13 cellular contexts compared by ENCODE assay signal in genomic region chr4:42401171-42401570, GRCh38. TPM values are rescaled to one million over a fixed set of nuclear protein-coding genes. Genes with fewer than 3 reads are reported as not detected.
DNase-seq lines count a peak whose midpoint lies in the region; ATAC-seq, FAIRE-seq and TF ChIP-seq lines count a peak whose summit lies in the region.
"Had no signal": no experiment of that assay in that cellular context is flagged by ENCODE, and none has a peak within 500 bp of the region (broad histone marks: within the 10 kb centered on the region; RNA-seq: fewer than 3 reads in every experiment).

No MANE protein-coding gene starts in this region.

- H3K9me3 ChIP-seq in left ventricle myocardium inferior (replicated peaks) (no peaks in the 10 kb centered on the region), heart left ventricle (no peaks in the 10 kb centered on the region), OCI-LY7 (ENCODE audit: low read length) (no peaks in the 10 kb centered on the region)

- 74 to 94% (median 83%) methylated on average over 9 of the region's 9 CpGs for WGBS in heart left ventricle, 4 donors

- peaks cover 8% of the 10 kb centered on the region for H3K36me3 ChIP-seq in left ventricle myocardium inferior
- no peaks in the 10 kb centered on the region for H3K36me3 ChIP-seq in heart left ventricle
- peaks cover 5% of the 10 kb centered on the region; the same call in 1 of the 2 replicates for H3K36me3 ChIP-seq in OCI-LY7 (ENCODE audit: insufficient read depth, low read length)

- H2AFZ ChIP-seq in OCI-LY7 (ENCODE audit: low read length) = no peak overlapping the region

- no peaks in the 10 kb centered on the region for H3K79me2 ChIP-seq in OCI-LY7 (ENCODE audit: insufficient read depth, low read depth, low read length)

- CTCF ChIA-PET in OCI-LY7 (lab: Charles Lee; ENCODE audit: unreplicated experiment) = no interaction called here

- POLR2A ChIA-PET in OCI-LY7 (lab: Charles Lee) = interaction anchor here (1.2 kb wide), 1 partner anchor 15 kb away, joined by 3 read pairs; no protein-coding TSS in a partner anchor

- TF ChIP-seq CTCF in left ventricle myocardium inferior (IDR thresholded peaks at IDR 0.05; ENCODE audit: borderline replicate concordance) (peak; percentile 14), heart left ventricle (IDR thresholded peaks at IDR 0.05) (peak in 1 of 12 donors; percentile 18), OCI-LY7 (conservative IDR thresholded peaks at IDR 0.05; ENCODE audit: low read length) (peak; percentile 51; the same call in 1 of the 2 replicates), epithelial cell of esophagus (IDR thresholded peaks at IDR 0.05; ENCODE audit: insufficient read depth, low read depth, low read length, missing control alignments) (peak; percentile 43)

- no peaks in the 10 kb centered on the region for H4K20me1 ChIP-seq in OCI-LY7 (ENCODE audit: insufficient read depth, low read length)

- H3K27me3 ChIP-seq in left ventricle myocardium inferior (ENCODE audit: low read depth) (peaks cover 37% of the 10 kb centered on the region), heart left ventricle (peaks cover 0 to 59% (median 13%) of the 10 kb centered on the region in 9 donors)

- BruUV-seq in OCI-LY7 (replicated peaks; lab: Mats Ljungman, UMichigan) = no TSS peak

- H3K9me2 ChIP-seq in OCI-LY7 (ENCODE audit: insufficient read depth, low read length) = no peaks in the 10 kb centered on the region

- peak overlapping the region; percentile 80 for H3K4me3 ChIP-seq in left ventricle myocardium inferior
- H3K4me3 ChIP-seq in heart left ventricle = no peak overlapping the region
- no peak overlapping the region for H3K4me3 ChIP-seq in OCI-LY7 (ENCODE audit: low read depth, low read length, poor library complexity, severe bottlenecking)
- H3K4me3 ChIP-seq in epithelial cell of esophagus (ENCODE audit: low read length) = no peak overlapping the region

- DNase-seq in left ventricle myocardium inferior (no peak), heart left ventricle (no peak), OCI-LY7 (ENCODE audit: low spot score) (no peak), epithelial cell of esophagus (ENCODE audit: low read depth) (peak; percentile 49), sciatic nerve (ENCODE audit: low spot score) (no peak), NCI-H1417 treated with DMSO at 0.1 percent for 48 hours (lab: John Stamatoyannopoulos, UW) (no peak), frontal cortex (ENCODE audit: low spot score in 2 of 2) (no peak)
- DNase-seq: cortex of kidney; EL; NCI-H1694; stimulated activated naive CD4-positive, alpha-beta T cell treated with Interleukin-2 at 50 U/mL for 16 hours had no signal

- H3K4me1 ChIP-seq in left ventricle myocardium inferior (peaks cover 31% of the 10 kb centered on the region), heart left ventricle (peaks cover 0 to 34% (median 12%) of the 10 kb centered on the region in 12 donors), OCI-LY7 (ENCODE audit: insufficient read depth, low read length, poor library complexity, severe bottlenecking) (no peaks in the 10 kb centered on the region)

- H3K27ac ChIP-seq in left ventricle myocardium inferior (replicated peaks) (no peak overlapping the region), heart left ventricle (no peak overlapping the region), OCI-LY7 (ENCODE audit: low read depth, low read length, poor library complexity, severe bottlenecking) (no peak overlapping the region)

- H3K4me2 ChIP-seq in OCI-LY7 (ENCODE audit: low read length) = no peak overlapping the region

- ATAC-seq in heart left ventricle = no peak
- ATAC-seq in sciatic nerve = peak; percentile 14
- no peak for ATAC-seq in GM21423 (IDR thresholded peaks at IDR 0.05; ENCODE audit: unreplicated experiment)

- no peak for TF ChIP-seq POLR2A in heart left ventricle (IDR thresholded peaks at IDR 0.05)

- intact Hi-C loops in left ventricle myocardium inferior (cut with micrococcal nuclease) (no loop called here), heart left ventricle (cut with DNase I) (no loop called here), OCI-LY7 (cut with micrococcal nuclease; ENCODE audit: unreplicated experiment) (no loop called here), sciatic nerve (cut with DNase I) (no loop called here)

- no peak for FAIRE-seq in frontal cortex (lab: Jason Lieb, UNC)

RNA-seq across cellular contexts. Expression of gene SHISA3, which starts 3.9 kb away (rescaled TPM):
- total RNA-seq in left ventricle myocardium inferior (8.1 TPM), heart left ventricle (10 to 100 TPM in 2 of 9 donors, 1 to 10 TPM in 7; 1.2 to 16.4 (median 1.8) TPM), OCI-LY7 (2022) (0.37 and 0.38 TPM in 2 replicates), sciatic nerve (12.8 TPM), frontal cortex (under 0.01 TPM)
- polyA plus RNA-seq in heart left ventricle = 1 to 10 TPM; 7.2 to 9.6 TPM
- not detected in 2 replicates for total RNA-seq in OCI-LY7 (2014; rRNA removed; shearing (Covaris generic))
- total RNA-seq: SK-MEL-5 had no signal
